In genomic region chr14:20556500-20557211, GRCh38 we compare ENCODE assay signal across 1 cellular context.
TF ChIP-seq lines count a peak whose summit lies in the region.

No MANE protein-coding gene starts in this region.

TF ChIP-seq in K562, 482 proteins besides CTCF, POLR2A, EP300 and RAD21:
- TF ChIP-seq TCF3 (CRISPR knock-in tag; IDR thresholded peaks at IDR 0.05) (peak; percentile 48), SAFB (IDR thresholded peaks at IDR 0.05; ENCODE audit: borderline replicate concordance, low read depth, low read length) (no peak), MEIS2 (IDR thresholded peaks at IDR 0.05; ENCODE audit: partially characterized antibody) (peak; percentile 69), POLR2B (IDR thresholded peaks at IDR 0.05; ENCODE audit: low read depth, partially characterized antibody) (no peak), TAL1 (IDR thresholded peaks at IDR 0.05) (peak; percentile 57), ZNF134 (CRISPR knock-in tag; conservative IDR thresholded peaks at IDR 0.05) (no peak), CBFA2T2 (conservative IDR thresholded peaks at IDR 0.05) (peak; percentile 75), SOX6 (IDR thresholded peaks at IDR 0.05) (peak; percentile 37; the same call in 1 of the 2 replicates), GTF2A2 (tag; IDR thresholded peaks at IDR 0.05) (no peak), FOXK1 (CRISPR knock-in tag; IDR thresholded peaks at IDR 0.05; ENCODE audit: borderline replicate concordance) (no peak), CBFA2T3 (IDR thresholded peaks at IDR 0.05) (peak; percentile 82), ZNF668 (CRISPR knock-in tag; IDR thresholded peaks at IDR 0.05) (no peak), POLR3A (IDR thresholded peaks at IDR 0.05; ENCODE audit: borderline replicate concordance, extremely low read depth, insufficient read depth, insufficient read length) (no peak), MECOM (CRISPR knock-in tag; IDR thresholded peaks at IDR 0.05) (peak; percentile 64; the same call in 1 of the 2 replicates), CREB1 (IDR thresholded peaks at IDR 0.05) (no peak), CREB1 (CRISPR knock-in tag; IDR thresholded peaks at IDR 0.05) (no peak), BRD9 (IDR thresholded peaks at IDR 0.05; ENCODE audit: low read depth, partially characterized antibody) (no peak), CEBPG (CRISPR knock-in tag; IDR thresholded peaks at IDR 0.05) (no peak), CEBPG (tag; conservative IDR thresholded peaks at IDR 0.05 in 1 of 2, IDR thresholded peaks at IDR 0.05 in 1 of 2) (0 out of 4 replicates have a peak, but pooled peaks of 1 of the 2 experiments have one; percentile 11), CTBP1 (IDR thresholded peaks at IDR 0.05; ENCODE audit: borderline replicate concordance) (peak; percentile 23; the same call in 1 of the 2 replicates), ARID1B (IDR thresholded peaks at IDR 0.05) (peak; percentile 71), KDM1A (IDR thresholded peaks at IDR 0.05) (peak; percentile 36 to 37; a peak in 1 of 4 replicates), KAT2B (IDR thresholded peaks at IDR 0.05; ENCODE audit: low read depth, low read length) (no peak), SREBF1 (IDR thresholded peaks at IDR 0.05; ENCODE audit: borderline replicate concordance, low read depth, low read length) (no peak), NRF1 (conservative IDR thresholded peaks at IDR 0.05 in 1 of 2, IDR thresholded peaks at IDR 0.05 in 1 of 2) (no peak), ZBED1 (IDR thresholded peaks at IDR 0.05) (no peak), RHOXF2B (CRISPR knock-in tag; conservative IDR thresholded peaks at IDR 0.05) (no peak), ZNF354B (CRISPR knock-in tag; IDR thresholded peaks at IDR 0.05) (no peak), TEAD4 (IDR thresholded peaks at IDR 0.05; ENCODE audit: low read length) (peak; percentile 72), TEAD4 (CRISPR knock-in tag; IDR thresholded peaks at IDR 0.05; ENCODE audit: borderline replicate concordance) (no peak), DPF2 (IDR thresholded peaks at IDR 0.05) (peak; percentile 43; the same call in 1 of the 2 replicates), NCOR1 (IDR thresholded peaks at IDR 0.05) (peak; percentile 43; the same call in 1 of the 2 replicates), COPS2 (conservative IDR thresholded peaks at IDR 0.05) (no peak), RCOR1 (IDR thresholded peaks at IDR 0.05; ENCODE audit: borderline replicate concordance in 1 of 2, low read depth in 2 of 2, low read length in 2 of 2) (peak in 1 of 2 experiments; percentile 42; a peak in 1 of 4 replicates), CTCFL (IDR thresholded peaks at IDR 0.05; ENCODE audit: borderline replicate concordance, insufficient read depth, low read depth, low read length, poor library complexity, severe bottlenecking) (no peak), KLF16 (IDR thresholded peaks at IDR 0.05) (peak; percentile 58; the same call in 1 of the 2 replicates)
- TF ChIP-seq, protein P1, sequence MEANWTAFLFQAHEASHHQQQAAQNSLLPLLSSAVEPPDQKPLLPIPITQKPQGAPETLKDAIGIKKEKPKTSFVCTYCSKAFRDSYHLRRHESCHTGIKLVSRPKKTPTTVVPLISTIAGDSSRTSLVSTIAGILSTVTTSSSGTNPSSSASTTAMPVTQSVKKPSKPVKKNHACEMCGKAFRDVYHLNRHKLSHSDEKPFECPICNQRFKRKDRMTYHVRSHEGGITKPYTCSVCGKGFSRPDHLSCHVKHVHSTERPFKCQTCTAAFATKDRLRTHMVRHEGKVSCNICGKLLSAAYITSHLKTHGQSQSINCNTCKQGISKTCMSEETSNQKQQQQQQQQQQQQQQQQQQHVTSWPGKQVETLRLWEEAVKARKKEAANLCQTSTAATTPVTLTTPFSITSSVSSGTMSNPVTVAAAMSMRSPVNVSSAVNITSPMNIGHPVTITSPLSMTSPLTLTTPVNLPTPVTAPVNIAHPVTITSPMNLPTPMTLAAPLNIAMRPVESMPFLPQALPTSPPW (CRISPR knock-in tag; IDR thresholded peaks at IDR 0.05): peak; percentile 18; the same call in 1 of the 2 replicates
- TF ChIP-seq, protein P2, sequence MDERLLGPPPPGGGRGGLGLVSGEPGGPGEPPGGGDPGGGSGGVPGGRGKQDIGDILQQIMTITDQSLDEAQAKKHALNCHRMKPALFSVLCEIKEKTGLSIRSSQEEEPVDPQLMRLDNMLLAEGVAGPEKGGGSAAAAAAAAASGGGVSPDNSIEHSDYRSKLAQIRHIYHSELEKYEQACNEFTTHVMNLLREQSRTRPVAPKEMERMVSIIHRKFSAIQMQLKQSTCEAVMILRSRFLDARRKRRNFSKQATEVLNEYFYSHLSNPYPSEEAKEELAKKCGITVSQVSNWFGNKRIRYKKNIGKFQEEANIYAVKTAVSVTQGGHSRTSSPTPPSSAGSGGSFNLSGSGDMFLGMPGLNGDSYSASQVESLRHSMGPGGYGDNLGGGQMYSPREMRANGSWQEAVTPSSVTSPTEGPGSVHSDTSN (CRISPR knock-in tag; IDR thresholded peaks at IDR 0.05; ENCODE audit: low read depth): no peak
- TF ChIP-seq, protein P2 (tag; conservative IDR thresholded peaks at IDR 0.05; ENCODE audit: low read depth): 0 out of 2 replicates have a peak, but pooled peaks have one; percentile 31
